ENCODE assay signal across 19 cellular contexts in the genomic region with DNA sequence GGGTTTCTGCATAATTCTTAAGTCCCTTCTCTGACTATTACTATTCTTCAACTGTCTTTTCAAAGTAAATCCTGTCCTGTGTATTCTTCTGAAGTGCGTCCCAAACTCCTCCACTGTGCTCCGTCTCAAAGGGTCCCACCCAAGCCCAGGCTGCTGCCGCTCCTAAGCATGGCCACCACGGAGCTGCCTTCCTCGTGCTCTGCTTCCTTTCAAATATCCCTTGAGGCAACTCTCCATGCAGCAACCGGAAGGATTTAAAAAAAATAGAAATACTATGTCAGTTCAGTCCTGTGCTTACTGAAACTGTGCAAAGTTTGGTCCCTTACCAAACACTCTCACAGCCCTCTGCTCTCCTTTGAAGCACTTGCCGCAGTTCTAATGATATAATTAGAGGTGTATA.
DNase-seq lines count a peak whose midpoint lies in the region; ATAC-seq and TF ChIP-seq lines count a peak whose summit lies in the region.
"Had no signal": no experiment of that assay in that cellular context is flagged by ENCODE, and none has a peak within 500 bp of the region (broad histone marks: within the 10 kb centered on the region; RNA-seq: fewer than 3 reads in every experiment).

No MANE protein-coding gene starts in this region.

- H3K9me3 Mint-ChIP-seq in CD8-positive, alpha-beta T cell = no peaks in the 10 kb centered on the region
- H3K9me3 Mint-ChIP-seq in stimulated activated effector memory CD8-positive, alpha-beta T cell treated with anti-CD3 and anti-CD28 coated beads, Interleukin-12 subunit alpha, Interleukin-12 subunit beta, amount 100 ng/mL, for 72 hours = no peaks in the 10 kb centered on the region
- H3K9me3 Mint-ChIP-seq: CD8-positive, alpha-beta memory T cell had no signal

- no peak for DNase-seq in CD8-positive, alpha-beta T cell
- DNase-seq in epidermal melanocyte (ENCODE audit: insufficient read length, low spot score) (peak; percentile 81), colonic mucosa (no peak), AG08395 (ENCODE audit: low spot score) (no peak)
- DNase-seq in stimulated activated effector memory CD8-positive, alpha-beta T cell treated with anti-CD3 and anti-CD28 coated beads, Interleukin-12 subunit alpha, Interleukin-12 subunit beta, amount 100 ng/mL, for 72 hours (ENCODE audit: low spot score in 2 of 2) = no peak
- DNase-seq: C1 segment of cervical spinal cord; CD8-positive, alpha-beta memory T cell; Kasumi-1; MG63; NCI-H1048; NCI-H1436; NCI-H187 treated with DMSO at 0.1 percent for 48 hours; NCI-H2107; NCI-H446 treated with DMSO at 0.1 percent for 48 hours; NCI-H526 treated with DMSO at 0.1 percent for 48 hours; OCI-M1; Right ventricle myocardium superior had no signal

- peaks cover 92% of the 10 kb centered on the region for H3K36me3 Mint-ChIP-seq in CD8-positive, alpha-beta T cell
- H3K36me3 Mint-ChIP-seq in stimulated activated effector memory CD8-positive, alpha-beta T cell treated with anti-CD3 and anti-CD28 coated beads, Interleukin-12 subunit alpha, Interleukin-12 subunit beta, amount 100 ng/mL, for 72 hours = peaks cover 93% of the 10 kb centered on the region

- no peak overlapping the region for H3K9ac ChIP-seq in colonic mucosa (ENCODE audit: low read depth in 2 of 2, low read length in 2 of 2)

- no peak for TF ChIP-seq CTCF in CD8-positive, alpha-beta T cell (IDR thresholded peaks at IDR 0.05)
- no peak for TF ChIP-seq CTCF in colonic mucosa (IDR thresholded peaks at IDR 0.05)

- intact Hi-C loops in CD8-positive, alpha-beta T cell (cut with DNase I, micrococcal nuclease) = no loop called here
- intact Hi-C loops in colonic mucosa (cut with DNase I) = no loop called here

- no peak overlapping the region for H3K4me3 Mint-ChIP-seq in CD8-positive, alpha-beta T cell
- H3K4me3 Mint-ChIP-seq in stimulated activated effector memory CD8-positive, alpha-beta T cell treated with anti-CD3 and anti-CD28 coated beads, Interleukin-12 subunit alpha, Interleukin-12 subunit beta, amount 100 ng/mL, for 72 hours = no peak overlapping the region
- H3K4me3 Mint-ChIP-seq: CD8-positive, alpha-beta memory T cell had no signal

- no peak overlapping the region for H3K27ac ChIP-seq in CD8-positive, alpha-beta T cell (ENCODE audit: low read depth, low read length)
- H3K27ac ChIP-seq in KOPT-K1 (ENCODE audit: low read depth, low read length, poor library complexity, severe bottlenecking) (peak overlapping the region; percentile 84), colonic mucosa (no peak overlapping the region)

- peaks cover 22% of the 10 kb centered on the region for H3K36me3 ChIP-seq in CD8-positive, alpha-beta T cell (ENCODE audit: insufficient read depth, low read length)
- H3K36me3 ChIP-seq in KOPT-K1 (ENCODE audit: insufficient read depth, low read length) = peaks cover 78% of the 10 kb centered on the region
- H3K36me3 ChIP-seq in colonic mucosa = no peaks in the 10 kb centered on the region

- no peaks in the 10 kb centered on the region for H3K9me3 ChIP-seq in CD8-positive, alpha-beta T cell (ENCODE audit: low read length)
- H3K9me3 ChIP-seq in KOPT-K1 (ENCODE audit: insufficient read depth, low read length, poor library complexity, severe bottlenecking) = no peaks in the 10 kb centered on the region
- H3K9me3 ChIP-seq in colonic mucosa = no peaks in the 10 kb centered on the region
- H3K9me3 ChIP-seq: MG63 had no signal

- peak overlapping the region; percentile 53 for H3K27ac Mint-ChIP-seq in CD8-positive, alpha-beta T cell
- peak overlapping the region; percentile 22 for H3K27ac Mint-ChIP-seq in stimulated activated effector memory CD8-positive, alpha-beta T cell treated with anti-CD3 and anti-CD28 coated beads, Interleukin-12 subunit alpha, Interleukin-12 subunit beta, amount 100 ng/mL, for 72 hours

- H3K27me3 Mint-ChIP-seq in CD8-positive, alpha-beta T cell (ENCODE audit: low read depth) = no peaks in the 10 kb centered on the region
- H3K27me3 Mint-ChIP-seq: CD8-positive, alpha-beta memory T cell had no signal

- ATAC-seq in CD8-positive, alpha-beta T cell = no peak
- no peak for ATAC-seq in stimulated activated effector memory CD8-positive, alpha-beta T cell treated with anti-CD3 and anti-CD28 coated beads, Interleukin-12 subunit alpha, Interleukin-12 subunit beta, amount 100 ng/mL, for 72 hours
- ATAC-seq in GM19324 (IDR thresholded peaks at IDR 0.05; ENCODE audit: low FRiP score, unreplicated experiment) = no peak

- no peaks in the 10 kb centered on the region for H3K4me1 ChIP-seq in CD8-positive, alpha-beta T cell (ENCODE audit: insufficient read depth, low read length)
- no peaks in the 10 kb centered on the region for H3K4me1 ChIP-seq in colonic mucosa

- no peaks in the 10 kb centered on the region for H3K27me3 ChIP-seq in CD8-positive, alpha-beta T cell (ENCODE audit: insufficient read depth, low read length)
- H3K27me3 ChIP-seq in colonic mucosa = no peaks in the 10 kb centered on the region
- H3K27me3 ChIP-seq: MG63 had no signal

- no peak overlapping the region for H3K4me3 ChIP-seq in CD8-positive, alpha-beta T cell (ENCODE audit: low read depth, low read length)
- H3K4me3 ChIP-seq in colonic mucosa = no peak overlapping the region
- H3K4me3 ChIP-seq: MG63 had no signal

- CTCF ChIA-PET in CD8-positive, alpha-beta T cell (lab: Charles Lee) = no interaction called here

- POLR2A ChIA-PET in CD8-positive, alpha-beta T cell (lab: Charles Lee) = no interaction called here

- peaks cover 7% of the 10 kb centered on the region for H3K4me1 Mint-ChIP-seq in CD8-positive, alpha-beta T cell (ENCODE audit: low read depth)
- peaks cover 6% of the 10 kb centered on the region for H3K4me1 Mint-ChIP-seq in stimulated activated effector memory CD8-positive, alpha-beta T cell treated with anti-CD3 and anti-CD28 coated beads, Interleukin-12 subunit alpha, Interleukin-12 subunit beta, amount 100 ng/mL, for 72 hours
